ENCODE assay signal across 26 cellular contexts in genomic region chr12:9856154-9856553, GRCh38. TPM values are rescaled to one million over a fixed set of nuclear protein-coding genes. Genes with fewer than 3 reads are reported as not detected.
DNase-seq lines count a peak whose midpoint lies in the region; ATAC-seq and TF ChIP-seq lines count a peak whose summit lies in the region.
"Had no signal": no experiment of that assay in that cellular context is flagged by ENCODE, and none has a peak within 500 bp of the region (broad histone marks: within the 10 kb centered on the region; RNA-seq: fewer than 3 reads in every experiment).

No MANE protein-coding gene starts in this region.

- H3K9me3 Mint-ChIP-seq in immature natural killer cell, result no peaks in the 10 kb centered on the region
- H3K9me3 Mint-ChIP-seq: H9, HFFc6 had no signal

- peaks cover 0 to 5% (median 0%) of the 10 kb centered on the region in 3 donors for H3K27me3 Mint-ChIP-seq in immature natural killer cell (ENCODE audit: low read depth in 3 of 3)

- H3K27ac ChIP-seq in upper lobe of right lung (no peak overlapping the region), colonic mucosa (no peak overlapping the region)

- no peaks in the 10 kb centered on the region for H3K4me1 ChIP-seq in upper lobe of right lung
- H3K4me1 ChIP-seq in colonic mucosa, result no peaks in the 10 kb centered on the region

- no peak overlapping the region for H3K9ac ChIP-seq in colonic mucosa (ENCODE audit: low read depth in 2 of 2, low read length in 2 of 2)

- H3K4me3 ChIP-seq in upper lobe of right lung (no peak overlapping the region), colonic mucosa (no peak overlapping the region)

- no peaks in the 10 kb centered on the region for H3K27me3 ChIP-seq in upper lobe of right lung
- no peaks in the 10 kb centered on the region for H3K27me3 ChIP-seq in colonic mucosa

- DNase-seq in NOMO-1 (lab: John Stamatoyannopoulos, UW; ENCODE audit: unreplicated experiment in 2 of 2), result peak; percentile 11 to 60
- no peak for DNase-seq in NOMO-1 treated with DMSO at 0.1 percent for 48 hours (lab: John Stamatoyannopoulos, UW; ENCODE audit: unreplicated experiment)
- DNase-seq in MV-4-11 (lab: John Stamatoyannopoulos, UW), result peak; percentile 4
- DNase-seq in immature natural killer cell, result no peak
- DNase-seq in upper lobe of right lung, result no peak
- no peak for DNase-seq in NCI-H345 treated with DMSO at 0.1 percent for 48 hours (lab: John Stamatoyannopoulos, UW; ENCODE audit: unreplicated experiment)
- DNase-seq in colonic mucosa, result no peak
- DNase-seq: 8988T, C1 segment of cervical spinal cord, DMS53, EL, GF-D8, H9, HFFc6, Karpas-422, NCI-H1092, NCI-H1436 treated with DMSO at 0.1 percent for 48 hours, NCI-H2081, NCI-H2171, NCI-H345, NCI-H526, PC-3, Right ventricle myocardium superior, SW 1271 had no signal

- H3K4me1 Mint-ChIP-seq in immature natural killer cell, result peaks cover 0 to 82% of the 10 kb centered on the region in 2 donors

- peak overlapping the region; percentile 20 to 90 (median 68) for H3K27ac Mint-ChIP-seq in immature natural killer cell
- H3K27ac Mint-ChIP-seq: HFFc6 had no signal

- peak overlapping the region in 1 of 5 donors; percentile 53 for H3K4me3 Mint-ChIP-seq in immature natural killer cell
- H3K4me3 Mint-ChIP-seq: H9, HFFc6 had no signal

- peak; percentile 50 for ATAC-seq in upper lobe of right lung
- ATAC-seq: PC-3 had no signal

- intact Hi-C loops in upper lobe of right lung (cut with DNase I) (no loop called here), colonic mucosa (cut with DNase I) (no loop called here)

- peaks cover 16 to 59% (median 40%) of the 10 kb centered on the region in 3 donors for H3K36me3 Mint-ChIP-seq in immature natural killer cell

- no peaks in the 10 kb centered on the region for H3K9me3 ChIP-seq in upper lobe of right lung
- no peaks in the 10 kb centered on the region for H3K9me3 ChIP-seq in colonic mucosa

- peaks cover 45% of the 10 kb centered on the region for H3K36me3 ChIP-seq in upper lobe of right lung
- H3K36me3 ChIP-seq in colonic mucosa, result no peaks in the 10 kb centered on the region

- TF ChIP-seq CTCF in upper lobe of right lung (IDR thresholded peaks at IDR 0.05), result no peak
- no peak for TF ChIP-seq CTCF in colonic mucosa (IDR thresholded peaks at IDR 0.05)

RNA-seq across cellular contexts. Expression of gene CLEC2B, which starts 13.0 kb away (rescaled TPM):
- polyA plus RNA-seq in immature natural killer cell, result 100 to 1,000 TPM in 2 of 3 donors, 10 to 100 TPM in 1; 92.8 to 134 (median 130) TPM
- 24.6 TPM for total RNA-seq in upper lobe of right lung
- 1 to 10 TPM; 1.7 to 6.7 TPM for total RNA-seq in colonic mucosa
- total RNA-seq: H9, HFFc6, PC-3 had no signal

RNA-seq across cellular contexts. Expression of gene KLRF2, which starts 25.1 kb away (rescaled TPM):
- polyA plus RNA-seq in immature natural killer cell, result 1 to 10 TPM in 1 of 3 donors, under 1 TPM in 1, not detected in 1; 0.94 to 3.4 TPM
- total RNA-seq in upper lobe of right lung, result not detected
- total RNA-seq in colonic mucosa, result not detected
- total RNA-seq: H9, HFFc6, MCF 10A, PC-3, Right ventricle myocardium superior, RPMI7951 had no signal

RNA-seq across cellular contexts. Expression of gene KLRF1, which starts 28.9 kb away (rescaled TPM):
- 1,000 to 10,000 TPM; 1,026 to 1,807 (median 1,127) TPM for polyA plus RNA-seq in immature natural killer cell
- total RNA-seq in upper lobe of right lung (2.7 TPM), colonic mucosa (under 1 TPM; 0.40 to 0.61 TPM)
- total RNA-seq: H9, HFFc6, MCF 10A, PC-3, RPMI7951 had no signal

Comparison
In these comparisons a context has a peak if more than half of its experiments do, and no peak if none do; other contexts are left out.
1. DNase-seq: peak in NOMO-1 (2 of 2) and MV-4-11 (single experiment); none in NOMO-1 treated with DMSO at 0.1 percent for 48 hours (single experiment), immature natural killer cell (0 of 3), upper lobe of right lung (single experiment), NCI-H345 treated with DMSO at 0.1 percent for 48 hours (single experiment) and colonic mucosa (single experiment).